8 cellular contexts compared by ENCODE assay signal in the genomic region with DNA sequence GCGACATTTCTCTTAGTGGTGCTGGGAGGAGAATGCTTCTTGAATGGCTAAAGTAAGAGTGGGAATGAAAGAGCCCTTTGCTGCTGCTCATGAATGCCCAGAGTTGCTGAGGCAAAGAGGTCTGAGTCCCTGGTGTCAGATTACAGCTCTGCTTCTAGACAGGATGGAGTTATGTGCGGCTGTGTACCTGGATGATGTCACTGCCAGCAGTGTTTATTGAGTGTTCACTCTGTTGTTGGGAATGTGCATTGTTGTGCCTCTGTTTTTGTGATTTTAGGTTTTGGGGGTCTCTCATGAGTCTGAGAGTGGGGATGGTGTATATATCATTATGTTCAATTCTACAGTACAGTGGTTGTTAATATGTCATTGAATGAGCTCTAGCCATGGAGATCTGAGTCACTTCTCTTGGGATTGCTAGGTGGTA. TPM values are rescaled to one million over a fixed set of nuclear protein-coding genes. Genes with fewer than 3 reads are reported as not detected.
A peak's percentile ranks its signal among the peaks of the same experiment; 100 is the strongest.
DNase-seq lines count a peak whose midpoint lies in the region; ATAC-seq and TF ChIP-seq lines count a peak whose summit lies in the region.

No MANE protein-coding gene starts in this region.

- no peak for TF ChIP-seq CTCF in nephron progenitor cell (IDR thresholded peaks at IDR 0.05)

- peak overlapping the region; percentile 93 for H3K4me3 Mint-ChIP-seq in activated CD8-positive, alpha-beta memory T cell treated with anti-CD3 and anti-CD28 coated beads, Interleukin-2, amount 10 ng/mL, durations not matched to agents 7 days and 5 days
- peak overlapping the region; percentile 92 for H3K4me3 Mint-ChIP-seq in nephron progenitor cell

- H3K27me3 Mint-ChIP-seq in activated CD8-positive, alpha-beta memory T cell treated with anti-CD3 and anti-CD28 coated beads, Interleukin-2, amount 10 ng/mL, durations not matched to agents 7 days and 5 days, result no peaks in the 10 kb centered on the region
- no peaks in the 10 kb centered on the region for H3K27me3 Mint-ChIP-seq in nephron progenitor cell (ENCODE audit: low read depth, poor library complexity)

- CTCF ChIA-PET in activated CD8-positive, alpha-beta memory T cell treated with anti-CD3 and anti-CD28 coated beads, Interleukin-2, amount 10 ng/mL, durations not matched to agents 7 days and 5 days (lab: Charles Lee), result interaction anchor here (0.6 to 3.6 kb wide), 12 partner anchors 9 to 514 kb away, joined by 3 to 18 read pairs (median 3); no protein-coding TSS in a partner anchor

- peak overlapping the region; percentile 13 for H3K27ac ChIP-seq in caudate nucleus (ENCODE audit: low read depth, low read length)

- H3K36me3 Mint-ChIP-seq in activated CD8-positive, alpha-beta memory T cell treated with anti-CD3 and anti-CD28 coated beads, Interleukin-2, amount 10 ng/mL, durations not matched to agents 7 days and 5 days, result peaks cover 46% of the 10 kb centered on the region
- peaks cover 22% of the 10 kb centered on the region for H3K36me3 Mint-ChIP-seq in nephron progenitor cell (ENCODE audit: low read depth)

- H3K27ac Mint-ChIP-seq in activated CD8-positive, alpha-beta memory T cell treated with anti-CD3 and anti-CD28 coated beads, Interleukin-2, amount 10 ng/mL, durations not matched to agents 7 days and 5 days, result peak overlapping the region; percentile 62
- H3K27ac Mint-ChIP-seq in nephron progenitor cell, result peak overlapping the region; percentile 80

- no peak for ATAC-seq in activated CD8-positive, alpha-beta memory T cell treated with anti-CD3 and anti-CD28 coated beads, Interleukin-2, amount 10 ng/mL, durations not matched to agents 7 days and 5 days
- no peak for ATAC-seq in GM18519 (IDR thresholded peaks at IDR 0.05; ENCODE audit: low FRiP score, unreplicated experiment)
- no peak for ATAC-seq in HG03565 (IDR thresholded peaks at IDR 0.05; ENCODE audit: unreplicated experiment)

- peaks cover 53% of the 10 kb centered on the region for H3K4me1 Mint-ChIP-seq in activated CD8-positive, alpha-beta memory T cell treated with anti-CD3 and anti-CD28 coated beads, Interleukin-2, amount 10 ng/mL, durations not matched to agents 7 days and 5 days
- H3K4me1 Mint-ChIP-seq in nephron progenitor cell, result peaks cover 41% of the 10 kb centered on the region

- peak; percentile 67 for DNase-seq in activated CD8-positive, alpha-beta memory T cell treated with anti-CD3 and anti-CD28 coated beads, Interleukin-2, amount 10 ng/mL, durations not matched to agents 7 days and 5 days
- DNase-seq in activated CD8-positive, alpha-beta memory T cell treated with anti-CD3 and anti-CD28 coated beads, Interleukin-2, amount 50 U/mL, for 48 hours, result no peak
- DNase-seq in NCI-H69 (lab: John Stamatoyannopoulos, UW), result peak; percentile 87
- no peak for DNase-seq in caudate nucleus (lab: John Stamatoyannopoulos, UW)
- peak; percentile 43 for DNase-seq in nephron progenitor cell
- no peak for DNase-seq in GOT3 (lab: John Stamatoyannopoulos, UW)

- no peaks in the 10 kb centered on the region for H3K9me3 Mint-ChIP-seq in activated CD8-positive, alpha-beta memory T cell treated with anti-CD3 and anti-CD28 coated beads, Interleukin-2, amount 10 ng/mL, durations not matched to agents 7 days and 5 days (ENCODE audit: low read depth)
- H3K9me3 Mint-ChIP-seq in nephron progenitor cell, result no peaks in the 10 kb centered on the region

RNA-seq across cellular contexts. Expression of a gene that starts 2.7 kb away (rescaled TPM):
- total RNA-seq in activated CD8-positive, alpha-beta memory T cell treated with anti-CD3 and anti-CD28 coated beads, Interleukin-2, amount 10 ng/mL, durations not matched to agents 7 days and 5 days, result 10 to 100 TPM; 34.2 to 43.1 TPM

Comparison
In these comparisons a context has a peak if more than half of its experiments do, and no peak if none do; other contexts are left out.
1. DNase-seq: peak in activated CD8-positive, alpha-beta memory T cell treated with anti-CD3 and anti-CD28 coated beads, Interleukin-2, amount 10 ng/mL, durations not matched to agents 7 days and 5 days (single experiment), NCI-H69 (single experiment) and nephron progenitor cell (single experiment); none in activated CD8-positive, alpha-beta memory T cell treated with anti-CD3 and anti-CD28 coated beads, Interleukin-2, amount 50 U/mL, for 48 hours (single experiment), caudate nucleus (0 of 61) and GOT3 (single experiment).